In the genomic region with DNA sequence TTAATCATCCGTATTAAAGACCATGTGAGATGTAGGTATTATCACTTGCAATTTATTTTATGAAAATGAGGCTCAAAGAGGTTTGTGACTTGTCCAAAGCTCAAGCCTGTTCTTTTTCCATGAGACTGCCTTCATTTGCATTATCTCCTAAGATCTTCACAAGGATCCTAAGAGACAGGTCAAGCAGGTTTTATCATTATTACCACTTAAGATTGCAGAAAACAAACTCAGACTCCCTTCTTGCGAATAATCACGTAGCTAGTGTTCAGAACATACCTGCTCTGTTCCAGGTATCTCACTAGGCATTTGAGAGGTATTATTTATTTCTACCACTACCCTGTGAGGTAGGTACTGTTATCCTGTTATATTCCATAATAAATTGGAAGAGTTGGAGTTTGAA, we compare ENCODE assay signal across 14 cellular contexts.
DNase-seq lines count a peak whose midpoint lies in the region; ATAC-seq and TF ChIP-seq lines count a peak whose summit lies in the region.
"Had no signal": no experiment of that assay in that cellular context is flagged by ENCODE, and none has a peak within 500 bp of the region (broad histone marks: within the 10 kb centered on the region; RNA-seq: fewer than 3 reads in every experiment).

No MANE protein-coding gene starts in this region.

- H3K9me3 ChIP-seq in SK-N-SH (no peaks in the 10 kb centered on the region), stomach (no peaks in the 10 kb centered on the region), gastrocnemius medialis (no peaks in the 10 kb centered on the region)
- H3K9me3 ChIP-seq: left lung, tibial artery had no signal

- H3K27ac ChIP-seq in SK-N-SH (ENCODE audit: low read depth in 2 of 2, low read length in 1 of 2) (peak overlapping the region; percentile 69 to 70; a peak in 2 of 4 replicates), stomach (peak overlapping the region in 3 of 5 donors; percentile 65 to 73 (median 68)), gastrocnemius medialis (no peak overlapping the region)

- CTCF ChIA-PET in SK-N-SH (lab: Yijun Ruan, JAX) = interaction anchor here (0.7 to 1.6 kb wide), 7 partner anchors 9 to 161 kb away, joined by 3 to 6 read pairs (median 4); no protein-coding TSS in a partner anchor

- H3K4me3 ChIP-seq in SK-N-SH (ENCODE audit: low read depth in 2 of 2, low read length in 1 of 2) (no peak overlapping the region), epithelial cell of esophagus (ENCODE audit: low read length) (no peak overlapping the region), stomach (no peak overlapping the region), gastrocnemius medialis (no peak overlapping the region)
- H3K4me3 ChIP-seq: left lung, tibial artery had no signal

- DNase-seq in SK-N-SH (no peak), NCI-H526 treated with DMSO at 0.1 percent for 48 hours (lab: John Stamatoyannopoulos, UW) (peak; percentile 24), epithelial cell of esophagus (ENCODE audit: low read depth) (peak; percentile 39), stomach (no peak), LoVo (ENCODE audit: low spot score) (no peak), gastrocnemius medialis (no peak), NCI-H2227 (lab: John Stamatoyannopoulos, UW; ENCODE audit: unreplicated experiment) (no peak)
- DNase-seq: activated CD4-positive, alpha-beta T cell treated with anti-CD3 and anti-CD28 coated beads, Interleukin-2, amount 50 U/mL, for 48 hours; activated gamma-delta T cell treated with Interleukin-2 at 50 U/mL for 16 hours; heart left ventricle; left lung; NCI-H2029 treated with DMSO at 0.1 percent for 48 hours; tibial artery had no signal

- WGBS in SK-N-SH (ENCODE audit: low lambda C conversion rate) = 93% methylated on average over 3 of the region's 3 CpGs
- WGBS in stomach, 5 donors = 74 to 89% (median 80%) methylated on average over 3 of the region's 3 CpGs

- in situ Hi-C loops in gastrocnemius medialis (cut with MboI; ENCODE audit: low sequenced_read_pairs in 4 of 4) = no loop called here

- no peaks in the 10 kb centered on the region for H4K20me1 ChIP-seq in SK-N-SH (ENCODE audit: insufficient read depth)

- no peaks in the 10 kb centered on the region for H3K9me2 ChIP-seq in SK-N-SH

- peaks cover 60% of the 10 kb centered on the region for H3K79me2 ChIP-seq in SK-N-SH (ENCODE audit: insufficient read depth)

- no peak for TF ChIP-seq POLR2A in stomach (IDR thresholded peaks at IDR 0.05)
- no peak for TF ChIP-seq POLR2A in gastrocnemius medialis (IDR thresholded peaks at IDR 0.05)

- intact Hi-C loops in stomach (cut with DNase I; ENCODE audit: low total_unique reads) = no loop called here
- intact Hi-C loops in gastrocnemius medialis (cut with DNase I; ENCODE audit: low total_unique reads) = no loop called here

- no peak overlapping the region for H3K4me2 ChIP-seq in SK-N-SH

- H3F3A ChIP-seq in SK-N-SH (replicated peaks; ENCODE audit: insufficient read depth) = peaks cover 38% of the 10 kb centered on the region

- H3K4me1 ChIP-seq in SK-N-SH (ENCODE audit: control insufficient read depth in 1 of 2, insufficient read depth in 2 of 2, low read depth in 1 of 2, low read length in 1 of 2) (peaks cover 9 to 32% of the 10 kb centered on the region in 2 experiments; a peak in 2 of 4 replicates), stomach (peaks cover 5 to 69% (median 38%) of the 10 kb centered on the region in 4 donors), gastrocnemius medialis (peaks cover 25 to 37% of the 10 kb centered on the region in 2 donors)

- H3K36me3 ChIP-seq in SK-N-SH (replicated peaks in 1 of 2; ENCODE audit: control insufficient read depth in 1 of 2, insufficient read depth in 2 of 2, low read length in 1 of 2) = no peaks in the 10 kb centered on the region
- no peaks in the 10 kb centered on the region for H3K36me3 ChIP-seq in stomach
- H3K36me3 ChIP-seq in gastrocnemius medialis = no peaks in the 10 kb centered on the region
- H3K36me3 ChIP-seq: heart left ventricle, left lung, tibial artery had no signal

- TF ChIP-seq EP300 in SK-N-SH (IDR thresholded peaks at IDR 0.05; ENCODE audit: borderline replicate concordance in 1 of 2, low read depth in 1 of 2, low read length in 1 of 2) (no peak), stomach (IDR thresholded peaks at IDR 0.05) (no peak)

- ATAC-seq in SK-N-SH treated with all-trans-retinoic acid at 6 μM for 48 hours (no peak), gastrocnemius medialis (no peak)
- ATAC-seq: heart left ventricle had no signal

- no peak overlapping the region for H3K9ac ChIP-seq in SK-N-SH

- POLR2A ChIA-PET in SK-N-SH (lab: Yijun Ruan, JAX) = no interaction called here

- no peak overlapping the region for H2AFZ ChIP-seq in SK-N-SH (ENCODE audit: low read depth)

- no peaks in the 10 kb centered on the region for H3K27me3 ChIP-seq in SK-N-SH (ENCODE audit: insufficient read depth)
- H3K27me3 ChIP-seq in stomach = no peaks in the 10 kb centered on the region
- H3K27me3 ChIP-seq in gastrocnemius medialis = no peaks in the 10 kb centered on the region
- H3K27me3 ChIP-seq: heart left ventricle, left lung, tibial artery had no signal

- TF ChIP-seq CTCF in SK-N-SH (IDR thresholded peaks at IDR 0.05) (no peak), epithelial cell of esophagus (IDR thresholded peaks at IDR 0.05; ENCODE audit: insufficient read depth, low read depth, low read length, missing control alignments) (no peak), stomach (IDR thresholded peaks at IDR 0.05) (no peak), gastrocnemius medialis (IDR thresholded peaks at IDR 0.05 in 4 of 5, conservative IDR thresholded peaks at IDR 0.05 in 1 of 5) (no peak)

- no peak for TF ChIP-seq RAD21 in SK-N-SH (IDR thresholded peaks at IDR 0.05; ENCODE audit: low read length)

TF ChIP-seq in SK-N-SH, 30 proteins besides CTCF, POLR2A, EP300 and RAD21 (continues in another document):
- TF ChIP-seq, protein P1, sequence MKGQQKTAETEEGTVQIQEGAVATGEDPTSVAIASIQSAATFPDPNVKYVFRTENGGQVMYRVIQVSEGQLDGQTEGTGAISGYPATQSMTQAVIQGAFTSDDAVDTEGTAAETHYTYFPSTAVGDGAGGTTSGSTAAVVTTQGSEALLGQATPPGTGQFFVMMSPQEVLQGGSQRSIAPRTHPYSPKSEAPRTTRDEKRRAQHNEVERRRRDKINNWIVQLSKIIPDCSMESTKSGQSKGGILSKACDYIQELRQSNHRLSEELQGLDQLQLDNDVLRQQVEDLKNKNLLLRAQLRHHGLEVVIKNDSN (IDR thresholded peaks at IDR 0.05; ENCODE audit: borderline replicate concordance, low read depth) = no peak
- TF ChIP-seq POLR2AphosphoS5 (IDR thresholded peaks at IDR 0.05; ENCODE audit: low read depth, low read length) (no peak), GATA2 (CRISPR knock-in tag; IDR thresholded peaks at IDR 0.05) (no peak), NRF1 (IDR thresholded peaks at IDR 0.05; ENCODE audit: low read depth, low read length) (no peak), YY1 (IDR thresholded peaks at IDR 0.05; ENCODE audit: low read depth) (no peak), FOSL2 (IDR thresholded peaks at IDR 0.05; ENCODE audit: borderline replicate concordance, low read depth) (no peak), GABPA (IDR thresholded peaks at IDR 0.05; ENCODE audit: low read depth) (no peak), TAF1 (IDR thresholded peaks at IDR 0.05; ENCODE audit: borderline replicate concordance, low read depth, low read length) (no peak), SIN3A (IDR thresholded peaks at IDR 0.05; ENCODE audit: borderline replicate concordance, low read depth, low read length) (no peak), FOXJ3 (CRISPR knock-in tag; IDR thresholded peaks at IDR 0.05) (no peak), ELF1 (IDR thresholded peaks at IDR 0.05) (no peak)
- TF ChIP-seq, protein P2, sequence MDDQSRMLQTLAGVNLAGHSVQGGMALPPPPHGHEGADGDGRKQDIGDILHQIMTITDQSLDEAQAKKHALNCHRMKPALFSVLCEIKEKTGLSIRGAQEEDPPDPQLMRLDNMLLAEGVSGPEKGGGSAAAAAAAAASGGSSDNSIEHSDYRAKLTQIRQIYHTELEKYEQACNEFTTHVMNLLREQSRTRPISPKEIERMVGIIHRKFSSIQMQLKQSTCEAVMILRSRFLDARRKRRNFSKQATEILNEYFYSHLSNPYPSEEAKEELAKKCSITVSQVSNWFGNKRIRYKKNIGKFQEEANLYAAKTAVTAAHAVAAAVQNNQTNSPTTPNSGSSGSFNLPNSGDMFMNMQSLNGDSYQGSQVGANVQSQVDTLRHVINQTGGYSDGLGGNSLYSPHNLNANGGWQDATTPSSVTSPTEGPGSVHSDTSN (IDR thresholded peaks at IDR 0.05) = no peak

TF ChIP-seq in SK-N-SH treated with all-trans-retinoic acid at 6 μM for 48 hours, 23 proteins besides CTCF, POLR2A, EP300 and RAD21:
- TF ChIP-seq PPARA (CRISPR knock-in tag; IDR thresholded peaks at IDR 0.05; ENCODE audit: borderline replicate concordance) (no peak), ZNF565 (CRISPR knock-in tag; conservative IDR thresholded peaks at IDR 0.05; ENCODE audit: low read depth) (no peak)

Comparison
In these comparisons a context has a peak if more than half of its experiments do, and no peak if none do; other contexts are left out.
1. DNase-seq: peak in NCI-H526 treated with DMSO at 0.1 percent for 48 hours (single experiment) and epithelial cell of esophagus (single experiment); none in SK-N-SH (single experiment), stomach (single experiment), LoVo (single experiment), gastrocnemius medialis (0 of 2) and NCI-H2227 (single experiment).
2. H3K27ac ChIP-seq: peak in SK-N-SH (2 of 2) and stomach (3 of 5); none in gastrocnemius medialis (0 of 4).